8 cellular contexts compared by ENCODE assay signal in genomic region chr12:107134558-107134957, GRCh38. TPM values are rescaled to one million over a fixed set of nuclear protein-coding genes. Genes with fewer than 3 reads are reported as not detected.
DNase-seq lines count a peak whose midpoint lies in the region; ATAC-seq and TF ChIP-seq lines count a peak whose summit lies in the region.

No MANE protein-coding gene starts in this region.

- H3K27me3 Mint-ChIP-seq in T-cell = no peaks in the 10 kb centered on the region
- H3K27me3 Mint-ChIP-seq in endothelial cell (ENCODE audit: unreplicated experiment) = peaks cover 3% of the 10 kb centered on the region

- H3K27me3 ChIP-seq in gastrocnemius medialis = no peaks in the 10 kb centered on the region

- no peaks in the 10 kb centered on the region for H3K9me3 ChIP-seq in gastrocnemius medialis

- no peaks in the 10 kb centered on the region for H3K9me3 Mint-ChIP-seq in T-cell
- H3K9me3 Mint-ChIP-seq in endothelial cell (ENCODE audit: unreplicated experiment) = no peaks in the 10 kb centered on the region

- peak; percentile 75 for TF ChIP-seq CTCF in endothelial cell (IDR thresholded peaks at IDR 0.05; ENCODE audit: unreplicated experiment)
- no peak for TF ChIP-seq CTCF in gastrocnemius medialis (IDR thresholded peaks at IDR 0.05 in 4 of 5, conservative IDR thresholded peaks at IDR 0.05 in 1 of 5)

- POLR2A ChIA-PET in T-cell (lab: Charles Lee) = no interaction called here

- no peaks in the 10 kb centered on the region for H3K4me1 ChIP-seq in gastrocnemius medialis

- intact Hi-C loops in gastrocnemius medialis (cut with DNase I; ENCODE audit: low total_unique reads) = no loop called here

- H3K4me3 ChIP-seq in gastrocnemius medialis = no peak overlapping the region

- CTCF ChIA-PET in T-cell (lab: Charles Lee) = interaction anchor here (1.0 to 6.7 kb wide), 4 partner anchors 268 to 486 kb away, joined by 3 to 90 read pairs (median 6); no protein-coding TSS in a partner anchor

- H3K36me3 Mint-ChIP-seq in T-cell = no peaks in the 10 kb centered on the region
- H3K36me3 Mint-ChIP-seq in endothelial cell (ENCODE audit: low read depth, unreplicated experiment) = no peaks in the 10 kb centered on the region

- H3K27ac Mint-ChIP-seq in T-cell (no peak overlapping the region), endothelial cell (ENCODE audit: unreplicated experiment) (no peak overlapping the region)

- peak; percentile 16 for DNase-seq in NOMO-1 treated with DMSO at 0.1 percent for 48 hours (lab: John Stamatoyannopoulos, UW; ENCODE audit: unreplicated experiment)
- no peak for DNase-seq in NOMO-1 treated with dmso at 0.1 percent for 144 hours (lab: John Stamatoyannopoulos, UW; ENCODE audit: unreplicated experiment)
- DNase-seq in T-cell = peak in 31 of 34 experiments; percentile 3 to 45 (median 24)
- DNase-seq in endothelial cell (ENCODE audit: low spot score) = peak; percentile 22
- peak; percentile 5 for DNase-seq in stimulated activated CD8-positive, alpha-beta memory T cell treated with anti-CD3 and anti-CD28 coated beads, Interleukin-12 subunit alpha, Interleukin-12 subunit beta, amount 100 ng/mL, for 24 hours (ENCODE audit: extremely low read depth)
- no peak for DNase-seq in gastrocnemius medialis

- no peak for TF ChIP-seq POLR2A in gastrocnemius medialis (IDR thresholded peaks at IDR 0.05)

- in situ Hi-C loops in gastrocnemius medialis (cut with MboI; ENCODE audit: low sequenced_read_pairs in 4 of 4) = loop anchor here in 3 of 4 donors (5.0 to 10.0 kb wide), 3 partner anchors 470 to 478 kb away; no protein-coding TSS in a partner anchor

- H3K4me3 Mint-ChIP-seq in T-cell = no peak overlapping the region
- no peak overlapping the region for H3K4me3 Mint-ChIP-seq in endothelial cell (ENCODE audit: unreplicated experiment)

- no peak overlapping the region for H3K27ac ChIP-seq in gastrocnemius medialis

- H3K4me1 Mint-ChIP-seq in T-cell (peaks cover 0 to 5% (median 4%) of the 10 kb centered on the region in 3 donors), endothelial cell (ENCODE audit: unreplicated experiment) (no peaks in the 10 kb centered on the region)

- no peaks in the 10 kb centered on the region for H3K36me3 ChIP-seq in gastrocnemius medialis

- ATAC-seq in T-cell (replicated peaks in 1 of 4) (peak in 2 of 4 experiments; percentile 34 to 45), HG02610 (IDR thresholded peaks at IDR 0.05; ENCODE audit: unreplicated experiment) (no peak), gastrocnemius medialis (no peak), GM18519 (IDR thresholded peaks at IDR 0.05; ENCODE audit: low FRiP score, unreplicated experiment) (no peak)

RNA-seq across cellular contexts. Expression of gene CRY1, which starts 41.2 kb away (rescaled TPM):
- total RNA-seq in T-cell (10 to 100 TPM; 31.4 to 58.1 (median 35.9) TPM), endothelial cell (ENCODE audit: unreplicated experiment) (38.3 TPM), gastrocnemius medialis (10 to 100 TPM; 11.1 to 22.7 (median 11.7) TPM)

Comparison
In these comparisons a context has a peak if more than half of its experiments do, and no peak if none do; other contexts are left out.
1. DNase-seq: peak in NOMO-1 treated with DMSO at 0.1 percent for 48 hours (single experiment), T-cell (31 of 34), endothelial cell (single experiment) and stimulated activated CD8-positive, alpha-beta memory T cell treated with anti-CD3 and anti-CD28 coated beads, Interleukin-12 subunit alpha, Interleukin-12 subunit beta, amount 100 ng/mL, for 24 hours (single experiment); none in NOMO-1 treated with dmso at 0.1 percent for 144 hours (single experiment) and gastrocnemius medialis (0 of 2).